ENCODE assay signal across 9 cellular contexts in the genomic region with DNA sequence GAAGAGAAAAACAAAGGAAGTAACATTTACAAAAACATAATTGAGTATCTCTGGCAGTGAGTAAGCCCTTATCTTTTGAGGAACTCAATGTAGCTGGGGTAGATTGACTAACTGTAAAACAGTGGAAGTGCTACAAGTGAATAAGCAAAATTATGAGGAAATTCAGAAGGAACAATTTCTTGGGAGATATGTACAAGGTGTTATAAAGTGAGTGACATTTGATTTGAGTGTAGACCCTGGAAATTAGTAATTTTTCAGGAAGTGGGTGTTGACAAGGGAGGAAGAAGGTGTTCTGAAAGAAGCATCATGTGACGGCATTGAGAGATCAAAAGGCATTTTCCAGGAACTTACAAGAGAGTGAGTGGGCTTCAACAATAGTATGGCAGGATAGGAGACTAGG. TPM values are rescaled to one million over a fixed set of nuclear protein-coding genes. Genes with fewer than 3 reads are reported as not detected.
DNase-seq lines count a peak whose midpoint lies in the region; ATAC-seq, FAIRE-seq and TF ChIP-seq lines count a peak whose summit lies in the region.
"Had no signal": no experiment of that assay in that cellular context is flagged by ENCODE, and none has a peak within 500 bp of the region (broad histone marks: within the 10 kb centered on the region; RNA-seq: fewer than 3 reads in every experiment).

No MANE protein-coding gene starts in this region.

- H2BK5ac ChIP-seq in neuronal stem cell (ENCODE audit: low read length), result no peak overlapping the region

- H3K36me3 Mint-ChIP-seq in natural killer cell treated with Interleukin-12 subunit alpha and Interleukin-12 subunit beta and Interleukin-15 and Interleukin-18, amount 100 ng/mL, for 72 hours, result peaks cover 12% of the 10 kb centered on the region

- H3K4me1 ChIP-seq in neuronal stem cell (ENCODE audit: control insufficient read depth in 2 of 2, insufficient read depth in 1 of 2, low read depth in 1 of 2, low read length in 2 of 2), result peaks cover 0 to 4% of the 10 kb centered on the region in 2 donors

- no peak overlapping the region for H2BK12ac ChIP-seq in neuronal stem cell (ENCODE audit: low read length)

- H3K9ac ChIP-seq in neuronal stem cell (ENCODE audit: low read depth, low read length, poor library complexity), result no peak overlapping the region

- H3K4me2 ChIP-seq in neuronal stem cell (ENCODE audit: insufficient read depth, low read length, poor library complexity, severe bottlenecking), result no peak overlapping the region

- H3K4me1 Mint-ChIP-seq in natural killer cell treated with Interleukin-12 subunit alpha and Interleukin-12 subunit beta and Interleukin-15 and Interleukin-18, amount 100 ng/mL, for 72 hours (ENCODE audit: low read depth in 2 of 2), result peaks cover 49 to 55% of the 10 kb centered on the region in 2 donors

- no peak for TF ChIP-seq POLR2A in GM12891 (IDR thresholded peaks at IDR 0.05; ENCODE audit: low read depth, low read length)

- H2BK120ac ChIP-seq in neuronal stem cell (ENCODE audit: low read depth, low read length), result no peak overlapping the region

- H3K18ac ChIP-seq in neuronal stem cell (ENCODE audit: low read length), result no peak overlapping the region

- H3K36me3 ChIP-seq in neuronal stem cell (replicated peaks in 1 of 2; ENCODE audit: control insufficient read depth in 2 of 2, insufficient read depth in 2 of 2, low read length in 2 of 2), result peaks cover 0 to 42% of the 10 kb centered on the region in 2 donors

- H2BK15ac ChIP-seq in neuronal stem cell (ENCODE audit: low read length), result no peak overlapping the region

- ATAC-seq in natural killer cell treated with Interleukin-12 subunit alpha and Interleukin-12 subunit beta and Interleukin-15 and Interleukin-18, amount 100 ng/mL, for 72 hours, result peak in 1 of 2 donors; percentile 27
- ATAC-seq in GM21528 (IDR thresholded peaks at IDR 0.05; ENCODE audit: low FRiP score, unreplicated experiment) (no peak), HG03520 (IDR thresholded peaks at IDR 0.05; ENCODE audit: unreplicated experiment) (no peak)

- no peaks in the 10 kb centered on the region for H3K27me3 ChIP-seq in neuronal stem cell (ENCODE audit: control insufficient read depth in 3 of 3, insufficient read depth in 3 of 3, low read depth in 1 of 3, low read length in 3 of 3)

- peak overlapping the region; percentile 55 for H3K4me3 Mint-ChIP-seq in natural killer cell treated with Interleukin-12 subunit alpha and Interleukin-12 subunit beta and Interleukin-15 and Interleukin-18, amount 100 ng/mL, for 72 hours

- H3K9me3 Mint-ChIP-seq in natural killer cell treated with Interleukin-12 subunit alpha and Interleukin-12 subunit beta and Interleukin-15 and Interleukin-18, amount 100 ng/mL, for 72 hours, result peaks cover 3% of the 10 kb centered on the region

- H3K27me3 Mint-ChIP-seq in natural killer cell treated with Interleukin-12 subunit alpha and Interleukin-12 subunit beta and Interleukin-15 and Interleukin-18, amount 100 ng/mL, for 72 hours, result no peaks in the 10 kb centered on the region

- TF ChIP-seq CTCF in cardiac fibroblast (IDR thresholded peaks at IDR 0.05; ENCODE audit: low read depth, low read length), result no peak

- no peak overlapping the region for H4K91ac ChIP-seq in neuronal stem cell (ENCODE audit: low read depth, low read length, poor library complexity)

- FAIRE-seq in GM12891 (lab: Jason Lieb, UNC), result no peak

- peaks cover 14% of the 10 kb centered on the region for H3K79me1 ChIP-seq in neuronal stem cell (ENCODE audit: low read depth, low read length)

- H2AK5ac ChIP-seq in neuronal stem cell (ENCODE audit: low read depth, low read length), result no peak overlapping the region

- no CpG with 5 or more reads among the region's 1 CpG for WGBS in neuronal stem cell (ENCODE audit: extremely low coverage in 2 of 2, insufficient read length in 2 of 2, insufficient replicate concordance in 1 of 2), 2 donors

- peaks cover 3 to 17% of the 10 kb centered on the region in 2 donors for H3K9me3 ChIP-seq in neuronal stem cell (replicated peaks in 1 of 2; ENCODE audit: control insufficient read depth in 2 of 2, insufficient read depth in 1 of 2, low read depth in 1 of 2, low read length in 2 of 2)

- H3K14ac ChIP-seq in neuronal stem cell (ENCODE audit: low read length), result no peak overlapping the region

- H3K4me3 ChIP-seq in cardiac fibroblast (replicated peaks in 1 of 2; ENCODE audit: low read depth in 2 of 2, low read length in 2 of 2) (no peak overlapping the region), neuronal stem cell (ENCODE audit: low read length in 2 of 2) (no peak overlapping the region)

- H3K27ac ChIP-seq in neuronal stem cell (replicated peaks; ENCODE audit: low read length), result no peak overlapping the region

- H3K27ac Mint-ChIP-seq in natural killer cell treated with Interleukin-12 subunit alpha and Interleukin-12 subunit beta and Interleukin-15 and Interleukin-18, amount 100 ng/mL, for 72 hours, result peak overlapping the region; percentile 61 to 70

- no peak overlapping the region for H4K8ac ChIP-seq in neuronal stem cell (ENCODE audit: low read depth, low read length)

- no peak overlapping the region for H3K23ac ChIP-seq in neuronal stem cell (ENCODE audit: low read depth, low read length, poor library complexity)

- no peak overlapping the region for H2AFZ ChIP-seq in neuronal stem cell (ENCODE audit: low read length)

- DNase-seq in GM12891 (ENCODE audit: insufficient read length, low spot score), result no peak
- DNase-seq in NCI-H226, result peak; percentile 33
- DNase-seq in cardiac fibroblast (ENCODE audit: low read depth in 2 of 2), result peak; percentile 31 to 47
- DNase-seq in natural killer cell treated with Interleukin-12 subunit alpha and Interleukin-12 subunit beta and Interleukin-15 and Interleukin-18, amount 100 ng/mL, for 72 hours (ENCODE audit: low spot score), result no peak
- no peak for DNase-seq in neuronal stem cell (ENCODE audit: low spot score)
- DNase-seq: DMS79, NCI-H1436 had no signal

- H3K4ac ChIP-seq in neuronal stem cell (ENCODE audit: low read length), result no peak overlapping the region

TF ChIP-seq in GM12891, 5 proteins besides CTCF, POLR2A, EP300 and RAD21:
- no peak for TF ChIP-seq PAX5 (IDR thresholded peaks at IDR 0.05; ENCODE audit: insufficient read depth, low read length, severe bottlenecking)
- no peak for TF ChIP-seq POU2F2 (IDR thresholded peaks at IDR 0.05; ENCODE audit: low read depth, low read length)
- TF ChIP-seq POLR2AphosphoS5 (IDR thresholded peaks at IDR 0.05; ENCODE audit: low read depth, low read length), result no peak
- TF ChIP-seq TAF1 (IDR thresholded peaks at IDR 0.05; ENCODE audit: low read depth, low read length), result no peak
- 0 out of 2 replicates have a peak, but pooled peaks have one; percentile 34 for TF ChIP-seq SPI1 (IDR thresholded peaks at IDR 0.05; ENCODE audit: low read depth, low read length)
TF ChIP-seq in GM12891: peak in this region for 1.

RNA-seq across cellular contexts. Expression of a gene that starts 22.2 kb away (rescaled TPM):
- 48.2 TPM for polyA plus RNA-seq in GM12891 (2012; ENCODE audit: low read depth, missing spikeins)
- total RNA-seq in natural killer cell treated with Interleukin-12 subunit alpha and Interleukin-12 subunit beta and Interleukin-15 and Interleukin-18, amount 100 ng/mL, for 72 hours, result 10 to 100 TPM; 62.1 to 68.6 TPM
- polyA plus RNA-seq in neuronal stem cell (2013, experiment 1 of 2), result 83.4 TPM
- 85.0 TPM for polyA plus RNA-seq in neuronal stem cell (2013, experiment 2 of 2)

Comparison
In these comparisons a context has a peak if more than half of its experiments do, and no peak if none do; other contexts are left out.
1. DNase-seq: peak in NCI-H226 (single experiment) and cardiac fibroblast (2 of 2); none in GM12891 (single experiment), natural killer cell treated with Interleukin-12 subunit alpha and Interleukin-12 subunit beta and Interleukin-15 and Interleukin-18, amount 100 ng/mL, for 72 hours (single experiment) and neuronal stem cell (single experiment).